In genomic region chr4:82284858-82285805, GRCh38 we compare ENCODE assay signal across 8 cellular contexts.
DNase-seq lines count a peak whose midpoint lies in the region; ATAC-seq, FAIRE-seq and TF ChIP-seq lines count a peak whose summit lies in the region.

No MANE protein-coding gene starts in this region.

- ATAC-seq in HG02885 (IDR thresholded peaks at IDR 0.05; ENCODE audit: poor library complexity, unreplicated experiment) (peak; percentile 99), left ventricle myocardium superior (peak; percentile 100)

- H3K4me3 Mint-ChIP-seq in T-helper 1 cell treated with Interleukin-12 subunit alpha and Interleukin-12 subunit beta and Interleukin-4 antibody, amounts not matched to agents 30 μg/mL and 1 μg/mL, for 36 hours: peak overlapping the region; percentile 77
- H3K4me3 Mint-ChIP-seq in progenitor cell of endocrine pancreas (ENCODE audit: low read depth): peak overlapping the region; percentile 67

- intact Hi-C loops in left ventricle myocardium superior (cut with micrococcal nuclease): no loop called here

- no peak overlapping the region for H3K27ac Mint-ChIP-seq in T-helper 1 cell treated with Interleukin-12 subunit alpha and Interleukin-12 subunit beta and Interleukin-4 antibody, amounts not matched to agents 30 μg/mL and 1 μg/mL, for 36 hours
- H3K27ac Mint-ChIP-seq in progenitor cell of endocrine pancreas: peak overlapping the region; percentile 50

- no peak for TF ChIP-seq POLR2A in GM12891 (IDR thresholded peaks at IDR 0.05; ENCODE audit: low read depth, low read length)

- H3K27me3 Mint-ChIP-seq in T-helper 1 cell treated with Interleukin-12 subunit alpha and Interleukin-12 subunit beta and Interleukin-4 antibody, amounts not matched to agents 30 μg/mL and 1 μg/mL, for 36 hours (ENCODE audit: low read depth): peaks cover 31% of the 10 kb centered on the region
- H3K27me3 Mint-ChIP-seq in progenitor cell of endocrine pancreas: peaks cover 3% of the 10 kb centered on the region

- H3K27ac ChIP-seq in angular gyrus (ENCODE audit: low read depth, low read length): peak overlapping the region; percentile 67

- peaks cover 13% of the 10 kb centered on the region for H3K4me1 Mint-ChIP-seq in T-helper 1 cell treated with Interleukin-12 subunit alpha and Interleukin-12 subunit beta and Interleukin-4 antibody, amounts not matched to agents 30 μg/mL and 1 μg/mL, for 36 hours (ENCODE audit: low read depth)
- peaks cover 7% of the 10 kb centered on the region for H3K4me1 Mint-ChIP-seq in progenitor cell of endocrine pancreas (ENCODE audit: low read depth)

- H3K9me3 Mint-ChIP-seq in T-helper 1 cell treated with Interleukin-12 subunit alpha and Interleukin-12 subunit beta and Interleukin-4 antibody, amounts not matched to agents 30 μg/mL and 1 μg/mL, for 36 hours: no peaks in the 10 kb centered on the region
- no peaks in the 10 kb centered on the region for H3K9me3 Mint-ChIP-seq in progenitor cell of endocrine pancreas (ENCODE audit: low read depth)

- peak; percentile 86 for FAIRE-seq in GM12891 (lab: Jason Lieb, UNC)

- DNase-seq in GM12891 (ENCODE audit: insufficient read length, low spot score): peak; percentile 87
- DNase-seq in NCI-H1694 (lab: John Stamatoyannopoulos, UW): peak; percentile 95
- DNase-seq in left ventricle myocardium superior: peak; percentile 99
- DNase-seq in progenitor cell of endocrine pancreas (ENCODE audit: low spot score, unreplicated experiment): peak; percentile 99
- DNase-seq in ureter (ENCODE audit: low spot score): peak; percentile 100

- peak; percentile 94 for TF ChIP-seq CTCF in progenitor cell of endocrine pancreas (IDR thresholded peaks at IDR 0.05; ENCODE audit: unreplicated experiment)

- H3K36me3 Mint-ChIP-seq in T-helper 1 cell treated with Interleukin-12 subunit alpha and Interleukin-12 subunit beta and Interleukin-4 antibody, amounts not matched to agents 30 μg/mL and 1 μg/mL, for 36 hours (ENCODE audit: low read depth): no peaks in the 10 kb centered on the region
- H3K36me3 Mint-ChIP-seq in progenitor cell of endocrine pancreas (ENCODE audit: insufficient read depth): no peaks in the 10 kb centered on the region

TF ChIP-seq in GM12891, 5 proteins besides CTCF, POLR2A, EP300 and RAD21:
- TF ChIP-seq POU2F2 (IDR thresholded peaks at IDR 0.05; ENCODE audit: low read depth, low read length) (no peak), POLR2AphosphoS5 (IDR thresholded peaks at IDR 0.05; ENCODE audit: low read depth, low read length) (no peak), SPI1 (IDR thresholded peaks at IDR 0.05; ENCODE audit: low read depth, low read length) (no peak), TAF1 (IDR thresholded peaks at IDR 0.05; ENCODE audit: low read depth, low read length) (no peak), PAX5 (IDR thresholded peaks at IDR 0.05; ENCODE audit: insufficient read depth, low read length, severe bottlenecking) (no peak)

Comparison
In these comparisons a context has a peak if more than half of its experiments do, and no peak if none do; other contexts are left out.
1. Peak in every context shown above with its lines: DNase-seq, ATAC-seq and H3K27ac ChIP-seq.